In genomic region chr18:11987527-11987926, GRCh38 we compare ENCODE assay signal across 12 cellular contexts. TPM values are rescaled to one million over a fixed set of nuclear protein-coding genes. Genes with fewer than 3 reads are reported as not detected.
DNase-seq lines count a peak whose midpoint lies in the region; ATAC-seq, FAIRE-seq and TF ChIP-seq lines count a peak whose summit lies in the region.
"Had no signal": no experiment of that assay in that cellular context is flagged by ENCODE, and none has a peak within 500 bp of the region (broad histone marks: within the 10 kb centered on the region; RNA-seq: fewer than 3 reads in every experiment).

No MANE protein-coding gene starts in this region.

- peak overlapping the region; percentile 22 for H3K27ac ChIP-seq in RWPE1
- H3K27ac ChIP-seq in gastroesophageal sphincter = peak overlapping the region in 3 of 4 donors; percentile 65 to 70 (median 70)
- H3K27ac ChIP-seq: epithelial cell of prostate had no signal

- H3K36me3 ChIP-seq in gastroesophageal sphincter = no peaks in the 10 kb centered on the region

- POLR2A ChIA-PET in RWPE1 (lab: Yijun Ruan, JAX; ENCODE audit: low non-redundant PET) = no interaction called here

- no peaks in the 10 kb centered on the region for H3K9me3 ChIP-seq in gastroesophageal sphincter

- ATAC-seq in gastroesophageal sphincter (peak; percentile 75), GM18502 (IDR thresholded peaks at IDR 0.05; ENCODE audit: poor library complexity, unreplicated experiment) (no peak)

- TF ChIP-seq CTCF in RWPE1 (conservative IDR thresholded peaks at IDR 0.05; ENCODE audit: low read depth) = no peak
- no peak for TF ChIP-seq CTCF in gastroesophageal sphincter (IDR thresholded peaks at IDR 0.05)

- no peak for FAIRE-seq in GM12892 (lab: Jason Lieb, UNC)
- no peak for FAIRE-seq in HTR-8/SVneo (lab: Jason Lieb, UNC)
- FAIRE-seq: GM18507 had no signal

- peak; percentile 46 for DNase-seq in GM03348 (ENCODE audit: low spot score)
- no peak for DNase-seq in RWPE1 (ENCODE audit: low spot score)
- DNase-seq in posterior vena cava (ENCODE audit: low spot score) = peak; percentile 22
- DNase-seq in NCI-H2029 treated with DMSO at 0.1 percent for 48 hours (lab: John Stamatoyannopoulos, UW) = no peak
- DNase-seq in GM12892 (ENCODE audit: insufficient read length) = no peak
- DNase-seq in HTR-8/SVneo (ENCODE audit: insufficient read length, low spot score) = no peak
- DNase-seq: C1 segment of cervical spinal cord, T-helper 9 cell had no signal

- peaks cover 0 to 79% (median 31%) of the 10 kb centered on the region in 3 donors for H3K4me1 ChIP-seq in gastroesophageal sphincter

- no peaks in the 10 kb centered on the region for H3K27me3 ChIP-seq in gastroesophageal sphincter

- no peak overlapping the region for H3K4me3 ChIP-seq in gastroesophageal sphincter

- intact Hi-C loops in posterior vena cava (cut with DNase I) = no loop called here

- TF ChIP-seq EP300 in gastroesophageal sphincter (IDR thresholded peaks at IDR 0.05) = no peak

- TF ChIP-seq POLR2A in gastroesophageal sphincter (IDR thresholded peaks at IDR 0.05) (no peak), GM12892 (IDR thresholded peaks at IDR 0.05; ENCODE audit: low read depth, low read length) (no peak)

- WGBS in gastroesophageal sphincter (ENCODE audit: low coverage in 1 of 2), 2 donors = 6 to 64% methylated on average over 4 to 6 of the region's 7 CpGs

- CTCF ChIA-PET in RWPE1 (lab: Yijun Ruan, JAX) = no interaction called here

RNA-seq across cellular contexts. Expression of gene IMPA2, which starts 6.2 kb away (rescaled TPM):
- total RNA-seq in gastroesophageal sphincter = 100 to 1,000 TPM; 112 to 385 (median 215) TPM
- total RNA-seq in posterior vena cava = 10 to 100 TPM; 14.9 to 31.5 TPM
- polyA plus RNA-seq in GM12892 (2012; ENCODE audit: missing spikeins) = 12.7 TPM

Comparison
In these comparisons a context has a peak if more than half of its experiments do, and no peak if none do; other contexts are left out.
1. DNase-seq: peak in GM03348 (single experiment) and posterior vena cava (single experiment); none in RWPE1 (single experiment), NCI-H2029 treated with DMSO at 0.1 percent for 48 hours (single experiment), GM12892 (single experiment) and HTR-8/SVneo (single experiment).